Comparison of ENCODE assay signal across 8 cellular contexts in genomic region chr1:47432071-47433036, GRCh38. TPM values are rescaled to one million over a fixed set of nuclear protein-coding genes. Genes with fewer than 3 reads are reported as not detected.
DNase-seq lines count a peak whose midpoint lies in the region; TF ChIP-seq lines count a peak whose summit lies in the region.

No MANE protein-coding gene starts in this region.

- H3K27ac Mint-ChIP-seq in activated T-helper 2 cell treated with anti-CD3 and anti-CD28 coated beads, Interferon-gamma antibody, Interleukin-2, Interleukin-4, amounts not matched to agents 10 μg/mL and 5 μg/mL and 100 μg/mL, durations not matched to agents 14 hours and 24 hours and 36 hours, result no peak overlapping the region
- H3K27ac Mint-ChIP-seq in nephron progenitor cell (no peak overlapping the region), type B pancreatic cell (peak overlapping the region; percentile 56)

- TF ChIP-seq CTCF in HFF-Myc (IDR thresholded peaks at IDR 0.05; ENCODE audit: low read depth, low read length, missing control alignments) (peak; percentile 87), nephron progenitor cell (IDR thresholded peaks at IDR 0.05) (peak; percentile 86), type B pancreatic cell (conservative IDR thresholded peaks at IDR 0.05) (peak; percentile 92)

- no peak overlapping the region for H3K4me3 ChIP-seq in HFF-Myc (replicated peaks; ENCODE audit: low read depth, low read length)

- H3K4me3 Mint-ChIP-seq in activated T-helper 2 cell treated with anti-CD3 and anti-CD28 coated beads, Interferon-gamma antibody, Interleukin-2, Interleukin-4, amounts not matched to agents 10 μg/mL and 5 μg/mL and 100 μg/mL, durations not matched to agents 14 hours and 24 hours and 36 hours (ENCODE audit: low read depth), result no peak overlapping the region
- peak overlapping the region; percentile 97 for H3K4me3 Mint-ChIP-seq in nephron progenitor cell
- H3K4me3 Mint-ChIP-seq in type B pancreatic cell, result peak overlapping the region; percentile 76

- H3K27me3 Mint-ChIP-seq in activated T-helper 2 cell treated with anti-CD3 and anti-CD28 coated beads, Interferon-gamma antibody, Interleukin-2, Interleukin-4, amounts not matched to agents 10 μg/mL and 5 μg/mL and 100 μg/mL, durations not matched to agents 14 hours and 24 hours and 36 hours (ENCODE audit: low read depth), result peaks cover 25% of the 10 kb centered on the region
- H3K27me3 Mint-ChIP-seq in nephron progenitor cell (ENCODE audit: low read depth, poor library complexity), result peaks cover 77% of the 10 kb centered on the region
- H3K27me3 Mint-ChIP-seq in type B pancreatic cell, result peaks cover 84% of the 10 kb centered on the region

- peaks cover 34% of the 10 kb centered on the region for H3K4me1 Mint-ChIP-seq in activated T-helper 2 cell treated with anti-CD3 and anti-CD28 coated beads, Interferon-gamma antibody, Interleukin-2, Interleukin-4, amounts not matched to agents 10 μg/mL and 5 μg/mL and 100 μg/mL, durations not matched to agents 14 hours and 24 hours and 36 hours (ENCODE audit: low read depth)
- H3K4me1 Mint-ChIP-seq in nephron progenitor cell, result peaks cover 74% of the 10 kb centered on the region
- H3K4me1 Mint-ChIP-seq in type B pancreatic cell (ENCODE audit: unreplicated experiment), result peaks cover 39% of the 10 kb centered on the region

- peak; percentile 98 for DNase-seq in DMS53 treated with DMSO at 0.1 percent for 48 hours (lab: John Stamatoyannopoulos, UW; ENCODE audit: unreplicated experiment)
- peak; percentile 71 for DNase-seq in HFF-Myc (ENCODE audit: extremely low read depth, low read depth)
- DNase-seq in OCI-M1 (lab: John Stamatoyannopoulos, UW), result peak; percentile 86
- peak; percentile 43 for DNase-seq in activated T-helper 2 cell treated with anti-CD3 and anti-CD28 coated beads, Interferon-gamma antibody, Interleukin-2, Interleukin-4, amounts not matched to agents 10 μg/mL and 5 μg/mL and 100 μg/mL, durations not matched to agents 14 hours and 24 hours and 36 hours (ENCODE audit: low spot score)
- DNase-seq in fibroblast of the conjunctiva (ENCODE audit: low read depth), result peak; percentile 59
- DNase-seq in nephron progenitor cell, result peak; percentile 90
- DNase-seq in type B pancreatic cell (ENCODE audit: extremely low spot score, unreplicated experiment), result peak; percentile 89
- no peak for DNase-seq in COR-L47 (lab: John Stamatoyannopoulos, UW)

- intact Hi-C loops in activated T-helper 2 cell treated with anti-CD3 and anti-CD28 coated beads, Interferon-gamma antibody, Interleukin-2, Interleukin-4, amounts not matched to agents 10 μg/mL and 5 μg/mL and 100 μg/mL, durations not matched to agents 14 hours and 24 hours and 36 hours (cut with micrococcal nuclease), result loop anchor here (1.0 to 10.0 kb wide), 3 partner anchors 45 to 294 kb away; no protein-coding TSS in a partner anchor

- no peaks in the 10 kb centered on the region for H3K9me3 Mint-ChIP-seq in activated T-helper 2 cell treated with anti-CD3 and anti-CD28 coated beads, Interferon-gamma antibody, Interleukin-2, Interleukin-4, amounts not matched to agents 10 μg/mL and 5 μg/mL and 100 μg/mL, durations not matched to agents 14 hours and 24 hours and 36 hours
- H3K9me3 Mint-ChIP-seq in nephron progenitor cell (no peaks in the 10 kb centered on the region), type B pancreatic cell (no peaks in the 10 kb centered on the region)

- H3K36me3 Mint-ChIP-seq in activated T-helper 2 cell treated with anti-CD3 and anti-CD28 coated beads, Interferon-gamma antibody, Interleukin-2, Interleukin-4, amounts not matched to agents 10 μg/mL and 5 μg/mL and 100 μg/mL, durations not matched to agents 14 hours and 24 hours and 36 hours (ENCODE audit: low read depth), result peaks cover 40% of the 10 kb centered on the region
- H3K36me3 Mint-ChIP-seq in nephron progenitor cell (ENCODE audit: low read depth), result peaks cover 11% of the 10 kb centered on the region
- H3K36me3 Mint-ChIP-seq in type B pancreatic cell, result no peaks in the 10 kb centered on the region

RNA-seq across cellular contexts. Expression of gene FOXD2, which starts 5.5 kb away (rescaled TPM):
- 0.11 and 0.18 TPM in 2 replicates for total RNA-seq in activated T-helper 2 cell treated with anti-CD3 and anti-CD28 coated beads, Interferon-gamma antibody, Interleukin-2, Interleukin-4, amounts not matched to agents 10 μg/mL and 5 μg/mL and 100 μg/mL, durations not matched to agents 14 hours and 24 hours and 36 hours
- total RNA-seq in type B pancreatic cell (ENCODE audit: low replicate concordance), result 0.64 and 4.9 TPM in 2 replicates

RNA-seq across cellular contexts. Expression of gene FOXE3, which starts 16.3 kb away (rescaled TPM):
- total RNA-seq in activated T-helper 2 cell treated with anti-CD3 and anti-CD28 coated beads, Interferon-gamma antibody, Interleukin-2, Interleukin-4, amounts not matched to agents 10 μg/mL and 5 μg/mL and 100 μg/mL, durations not matched to agents 14 hours and 24 hours and 36 hours, result not detected in 2 replicates
- 0.14 TPM in 1 of 2 replicates, not detected in the other for total RNA-seq in type B pancreatic cell (ENCODE audit: low replicate concordance)
